1 cellular context compared by ENCODE assay signal in genomic region chr17:37131670-37132620, GRCh38.
TF ChIP-seq lines count a peak whose summit lies in the region.

No MANE protein-coding gene starts in this region.

TF ChIP-seq in HepG2, 621 proteins besides CTCF, POLR2A, EP300 and RAD21 (continued from another document):
- no peak for TF ChIP-seq REST (IDR thresholded peaks at IDR 0.05; ENCODE audit: borderline replicate concordance in 1 of 2, low read depth in 1 of 2, low read length in 2 of 2)
- no peak for TF ChIP-seq TCF7 (IDR thresholded peaks at IDR 0.05; ENCODE audit: low read depth)
- TF ChIP-seq MED8 (CRISPR knock-in tag; IDR thresholded peaks at IDR 0.05; ENCODE audit: insufficient replicate concordance): no peak
- no peak for TF ChIP-seq SP5 (CRISPR knock-in tag; IDR thresholded peaks at IDR 0.05; ENCODE audit: borderline replicate concordance, low read depth)
- TF ChIP-seq ZNF546 (CRISPR knock-in tag; conservative IDR thresholded peaks at IDR 0.05): no peak
